1 cellular context compared by ENCODE assay signal in genomic region chr13:109783447-109783814, GRCh38.
TF ChIP-seq lines count a peak whose summit lies in the region.

No MANE protein-coding gene starts in this region.

TF ChIP-seq in HepG2, 621 proteins besides CTCF, POLR2A, EP300 and RAD21 (continued from another document):
- TF ChIP-seq IRX3 (CRISPR knock-in tag; IDR thresholded peaks at IDR 0.05; ENCODE audit: borderline replicate concordance, low read depth) (no peak), MTF2 (CRISPR knock-in tag; IDR thresholded peaks at IDR 0.05; ENCODE audit: borderline replicate concordance) (no peak), THAP8 (CRISPR knock-in tag; IDR thresholded peaks at IDR 0.05; ENCODE audit: borderline replicate concordance) (no peak)
